In genomic region chr9:128081052-128081451, GRCh38 we compare ENCODE assay signal across 8 cellular contexts. TPM values are rescaled to one million over a fixed set of nuclear protein-coding genes. Genes with fewer than 3 reads are reported as not detected.
DNase-seq lines count a peak whose midpoint lies in the region; ATAC-seq and TF ChIP-seq lines count a peak whose summit lies in the region.

No MANE protein-coding gene starts in this region.

- H3K27ac ChIP-seq in heart left ventricle (peak overlapping the region in 9 of 12 donors; percentile 12 to 69 (median 44)), spleen (peak overlapping the region in 7 of 8 donors; percentile 49 to 68 (median 63))

- peak in 3 of 4 donors; percentile 70 to 86 (median 78) for ATAC-seq in heart left ventricle
- ATAC-seq in GM21717 (IDR thresholded peaks at IDR 0.05; ENCODE audit: unreplicated experiment) = no peak
- ATAC-seq in HG03139 (IDR thresholded peaks at IDR 0.05; ENCODE audit: unreplicated experiment) = no peak

- TF ChIP-seq POLR2A in heart left ventricle (IDR thresholded peaks at IDR 0.05) (no peak), spleen (IDR thresholded peaks at IDR 0.05) (no peak)

- peaks cover 0 to 64% (median 24%) of the 10 kb centered on the region in 12 donors for H3K4me1 ChIP-seq in heart left ventricle
- peaks cover 19 to 87% (median 58%) of the 10 kb centered on the region in 6 donors for H3K4me1 ChIP-seq in spleen

- CTCF ChIA-PET in activated CD4-positive, alpha-beta memory T cell treated with anti-CD3 and anti-CD28 coated beads for 36 hours (lab: Charles Lee) = interaction anchor here (0.8 to 1.5 kb wide), 4 partner anchors 9 to 137 kb away, joined by 3 to 5 read pairs (median 4); partner anchors contain the start of genes NAIF1 and SLC25A25

- H3K27me3 Mint-ChIP-seq in activated CD4-positive, alpha-beta memory T cell treated with anti-CD3 and anti-CD28 coated beads for 36 hours = no peaks in the 10 kb centered on the region

- H3K9me3 ChIP-seq in heart left ventricle (no peaks in the 10 kb centered on the region), spleen (no peaks in the 10 kb centered on the region)

- DNase-seq in HCEC 1CT (peak; percentile 97), heart left ventricle (peak in 2 of 5 donors; percentile 71 to 74), spleen (no peak), NCI-H187 treated with DMSO at 0.1 percent for 48 hours (lab: John Stamatoyannopoulos, UW) (no peak), NCI-H2029 treated with DMSO at 0.1 percent for 48 hours (lab: John Stamatoyannopoulos, UW) (no peak)
- no peak for DNase-seq in activated CD4-positive, alpha-beta memory T cell treated with anti-CD3 and anti-CD28 coated beads for 36 hours

- POLR2A ChIA-PET in activated CD4-positive, alpha-beta memory T cell treated with anti-CD3 and anti-CD28 coated beads for 36 hours (lab: Charles Lee) = interaction anchor here (1.1 kb wide), 1 partner anchor 12 kb away, joined by 3 read pairs; no protein-coding TSS in a partner anchor

- H3K27me3 ChIP-seq in heart left ventricle = no peaks in the 10 kb centered on the region
- H3K27me3 ChIP-seq in spleen (replicated peaks in 1 of 7) = no peaks in the 10 kb centered on the region

- peaks cover 0 to 11% (median 0%) of the 10 kb centered on the region in 9 donors for H3K36me3 ChIP-seq in heart left ventricle
- H3K36me3 ChIP-seq in spleen = peaks cover 0 to 31% (median 0%) of the 10 kb centered on the region in 6 donors

- intact Hi-C loops in activated CD4-positive, alpha-beta memory T cell treated with anti-CD3 and anti-CD28 coated beads for 36 hours (cut with micrococcal nuclease) = no loop called here
- intact Hi-C loops in heart left ventricle (cut with DNase I) (loop anchor here in 1 of 10 donors (5.0 kb wide), 1 partner anchor 36 kb away; no protein-coding TSS in a partner anchor), spleen (cut with DNase I; ENCODE audit: low total_unique reads) (no loop called here)

- no peaks in the 10 kb centered on the region for H3K9me3 Mint-ChIP-seq in activated CD4-positive, alpha-beta memory T cell treated with anti-CD3 and anti-CD28 coated beads for 36 hours

- H3K36me3 Mint-ChIP-seq in activated CD4-positive, alpha-beta memory T cell treated with anti-CD3 and anti-CD28 coated beads for 36 hours = peaks cover 20% of the 10 kb centered on the region

- TF ChIP-seq CTCF in heart left ventricle (IDR thresholded peaks at IDR 0.05) = no peak
- TF ChIP-seq CTCF in spleen (IDR thresholded peaks at IDR 0.05 in 8 of 11, conservative IDR thresholded peaks at IDR 0.05 in 3 of 11) = no peak

- peaks cover 51% of the 10 kb centered on the region for H3K4me1 Mint-ChIP-seq in activated CD4-positive, alpha-beta memory T cell treated with anti-CD3 and anti-CD28 coated beads for 36 hours (ENCODE audit: low read depth)

- no peak overlapping the region for H3K4me3 Mint-ChIP-seq in activated CD4-positive, alpha-beta memory T cell treated with anti-CD3 and anti-CD28 coated beads for 36 hours

- H3K27ac Mint-ChIP-seq in activated CD4-positive, alpha-beta memory T cell treated with anti-CD3 and anti-CD28 coated beads for 36 hours = peak overlapping the region; percentile 52

- WGBS in heart left ventricle, 4 donors = 58 to 71% (median 64%) methylated on average over 3 of the region's 3 CpGs
- WGBS in spleen, 5 donors = 64 to 72% (median 68%) methylated on average over 3 of the region's 3 CpGs

- H3K4me3 ChIP-seq in heart left ventricle = no peak overlapping the region
- no peak overlapping the region for H3K4me3 ChIP-seq in spleen

RNA-seq across cellular contexts. Expression of gene SLC25A25, which starts 13.0 kb away (rescaled TPM):
- total RNA-seq in activated CD4-positive, alpha-beta memory T cell treated with anti-CD3 and anti-CD28 coated beads for 36 hours = 10 to 100 TPM; 17.1 to 17.3 TPM
- total RNA-seq in heart left ventricle = 10 to 100 TPM in 3 of 9 donors, 1 to 10 TPM in 6; 3.2 to 15.1 (median 6.7) TPM
- 1 to 10 TPM; 1.7 to 8.8 TPM for polyA plus RNA-seq in heart left ventricle
- total RNA-seq in spleen = 10 to 100 TPM; 20.2 to 44.7 (median 26.0) TPM
- 10 to 100 TPM in 1 of 3 donors, 1 to 10 TPM in 2; 6.2 to 13.6 (median 6.5) TPM for polyA plus RNA-seq in spleen

RNA-seq across cellular contexts. Expression of gene NAIF1, which starts 13.9 kb away (rescaled TPM):
- 10 to 100 TPM; 10.2 to 14.5 TPM for total RNA-seq in activated CD4-positive, alpha-beta memory T cell treated with anti-CD3 and anti-CD28 coated beads for 36 hours
- total RNA-seq in heart left ventricle (1 to 10 TPM; 3.5 to 8.9 (median 7.2) TPM), spleen (10 to 100 TPM in 6 of 7 donors, 1 to 10 TPM in 1; 9.3 to 14.3 (median 11.7) TPM)
- polyA plus RNA-seq in heart left ventricle (1 to 10 TPM; 4.0 to 5.0 TPM), spleen (10 to 100 TPM; 10.6 to 15.4 (median 10.8) TPM)

RNA-seq across cellular contexts. Expression of gene PTGES2, which starts 46.5 kb away (rescaled TPM):
- 10 to 100 TPM; 43.4 to 43.6 TPM for total RNA-seq in activated CD4-positive, alpha-beta memory T cell treated with anti-CD3 and anti-CD28 coated beads for 36 hours
- total RNA-seq in heart left ventricle = 100 to 1,000 TPM; 116 to 166 (median 139) TPM
- 100 to 1,000 TPM; 143 to 179 TPM for polyA plus RNA-seq in heart left ventricle
- total RNA-seq in spleen = 10 to 100 TPM; 45.2 to 66.6 (median 58.5) TPM
- 10 to 100 TPM; 45.8 to 71.2 (median 54.0) TPM for polyA plus RNA-seq in spleen

Comparison
In these comparisons a context has a peak if more than half of its experiments do, and no peak if none do; other contexts are left out.
1. ATAC-seq: peak in heart left ventricle (3 of 4); none in GM21717 (single experiment) and HG03139 (single experiment).